ENCODE assay signal across 1 cellular context in genomic region chr13:32048816-32049215, GRCh38.
TF ChIP-seq lines count a peak whose summit lies in the region.

No MANE protein-coding gene starts in this region.

TF ChIP-seq in SK-N-SH treated with all-trans-retinoic acid at 6 μM for 48 hours, 23 proteins besides CTCF, POLR2A, EP300 and RAD21 (continued from another document):
- TF ChIP-seq TSHZ2 (CRISPR knock-in tag; IDR thresholded peaks at IDR 0.05): no peak
TF ChIP-seq in SK-N-SH treated with all-trans-retinoic acid at 6 μM for 48 hours: peak in this region for 4.
